In genomic region chr1:232873412-232873811, GRCh38 we compare ENCODE assay signal across 22 cellular contexts.
"Had no signal": no experiment of that assay in that cellular context is flagged by ENCODE, and none has a peak within 500 bp of the region (broad histone marks: within the 10 kb centered on the region; RNA-seq: fewer than 3 reads in every experiment).

No MANE protein-coding gene starts in this region.

- DNase-seq: activated CD4-positive, alpha-beta T cell treated with anti-CD3 and anti-CD28 coated beads for 1 hour; activated CD4-positive, alpha-beta T cell treated with anti-CD3 and anti-CD28 coated beads, Interleukin-2, amount 50 U/mL, for 4 hours; activated gamma-delta T cell; adrenal gland; cerebellar nuclear complex; cortex of kidney; effector CD4-positive, alpha-beta T cell; lower lobe of right lung; right cardiac atrium; stimulated activated CD4-positive, alpha-beta T cell treated with anti-CD3 and anti-CD28 coated beads, Interleukin-15, amount 100 ng/mL, for 24 hours; stimulated activated CD4-positive, alpha-beta T cell treated with anti-CD3 and anti-CD28 coated beads, Interleukin-2, amount 100 ng/mL, for 48 hours; stimulated activated naive CD8-positive, alpha-beta T cell treated with anti-CD3 and anti-CD28 coated beads, Interleukin-15, amount 100 ng/mL, for 72 hours; T-helper 2 cell; trophoblast cell; WERI-Rb-1 had no signal

- H3K4me3 Mint-ChIP-seq: mesothelial cell of epicardium; natural killer cell treated with Interleukin-12 subunit alpha and Interleukin-12 subunit beta and Interleukin-15 and Interleukin-18, amount 100 ng/mL, for 72 hours; stimulated activated naive CD8-positive, alpha-beta T cell treated with anti-CD3 and anti-CD28 coated beads, Interleukin-15, amount 100 ng/mL, for 72 hours had no signal

- H3K27me3 Mint-ChIP-seq: stimulated activated naive CD8-positive, alpha-beta T cell treated with anti-CD3 and anti-CD28 coated beads, Interleukin-15, amount 100 ng/mL, for 72 hours had no signal

- H3K4me3 ChIP-seq: adrenal gland, breast epithelium, lower lobe of right lung, suprapubic skin, vagina had no signal

- H3K27ac ChIP-seq: adrenal gland, breast epithelium, lower lobe of right lung, suprapubic skin, vagina, WERI-Rb-1 had no signal

- H3K9me3 ChIP-seq: adrenal gland, breast epithelium, lower lobe of right lung, suprapubic skin, vagina had no signal

- H3K36me3 Mint-ChIP-seq: activated naive CD4-positive, alpha-beta T cell treated with anti-CD3 and anti-CD28 coated beads, Interleukin-2, amount 50 U/mL, for 72 hours; mesothelial cell of epicardium; natural killer cell treated with Interleukin-12 subunit alpha and Interleukin-12 subunit beta and Interleukin-15 and Interleukin-18, amount 100 ng/mL, for 72 hours had no signal

- H3K27me3 ChIP-seq: adrenal gland, breast epithelium, suprapubic skin, vagina had no signal

- H3K27ac Mint-ChIP-seq: activated naive CD4-positive, alpha-beta T cell treated with anti-CD3 and anti-CD28 coated beads, Interleukin-2, amount 50 U/mL, for 72 hours; natural killer cell treated with Interleukin-12 subunit alpha and Interleukin-12 subunit beta and Interleukin-15 and Interleukin-18, amount 100 ng/mL, for 72 hours; progenitor cell of endocrine pancreas had no signal

- H3K4me1 ChIP-seq: adrenal gland had no signal

- H3K36me3 ChIP-seq: adrenal gland, breast epithelium, lower lobe of right lung, suprapubic skin, vagina, WERI-Rb-1 had no signal

- ATAC-seq: activated naive CD4-positive, alpha-beta T cell treated with anti-CD3 and anti-CD28 coated beads, Interleukin-2, amount 50 U/mL, for 72 hours; lower lobe of right lung; natural killer cell treated with Interleukin-12 subunit alpha and Interleukin-12 subunit beta and Interleukin-15 and Interleukin-18, amount 100 ng/mL, for 72 hours; right cardiac atrium; stimulated activated naive CD8-positive, alpha-beta T cell treated with anti-CD3 and anti-CD28 coated beads, Interleukin-15, amount 100 ng/mL, for 72 hours had no signal
